Comparison of ENCODE assay signal across 2 cellular contexts in the genomic region with DNA sequence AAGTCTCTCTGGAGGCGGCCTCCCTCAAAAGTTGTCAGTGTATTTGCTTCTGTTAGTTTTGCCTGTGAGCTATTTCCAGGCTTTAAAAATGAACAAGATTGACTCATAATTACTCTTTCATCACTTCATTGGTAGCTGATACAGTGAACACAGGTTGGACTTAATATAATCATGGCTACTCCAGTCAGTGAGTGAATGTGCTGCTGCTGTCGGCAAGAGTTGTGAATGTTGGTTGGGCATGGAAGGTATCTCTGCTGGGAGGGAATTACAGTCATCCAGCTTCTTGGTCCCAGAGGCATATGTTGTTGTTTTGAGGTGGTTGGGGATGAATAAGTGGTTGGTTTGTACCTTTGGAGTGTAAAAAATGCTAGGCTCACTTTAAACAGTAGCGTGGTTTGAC.
TF ChIP-seq lines count a peak whose summit lies in the region.

No MANE protein-coding gene starts in this region.

TF ChIP-seq in GM12891, 5 proteins besides CTCF, POLR2A, EP300 and RAD21:
- TF ChIP-seq POLR2AphosphoS5 (IDR thresholded peaks at IDR 0.05; ENCODE audit: low read depth, low read length), result no peak
- no peak for TF ChIP-seq SPI1 (IDR thresholded peaks at IDR 0.05; ENCODE audit: low read depth, low read length)
- no peak for TF ChIP-seq POU2F2 (IDR thresholded peaks at IDR 0.05; ENCODE audit: low read depth, low read length)
- TF ChIP-seq PAX5 (IDR thresholded peaks at IDR 0.05; ENCODE audit: insufficient read depth, low read length, severe bottlenecking), result no peak
- TF ChIP-seq TAF1 (IDR thresholded peaks at IDR 0.05; ENCODE audit: low read depth, low read length), result no peak
TF ChIP-seq in GM12891: peak in this region for 0.

TF ChIP-seq in IMR-90, 13 proteins besides CTCF, POLR2A, EP300 and RAD21:
- TF ChIP-seq MXI1 (IDR thresholded peaks at IDR 0.05; ENCODE audit: borderline replicate concordance, low read depth, low read length), result no peak
- no peak for TF ChIP-seq SMC3 (IDR thresholded peaks at IDR 0.05; ENCODE audit: low read depth, low read length)
- no peak for TF ChIP-seq NFE2L2 (IDR thresholded peaks at IDR 0.05; ENCODE audit: low read depth, low read length)
- TF ChIP-seq CEBPB (IDR thresholded peaks at IDR 0.05; ENCODE audit: low read depth, low read length), result no peak
- TF ChIP-seq, protein P1, sequence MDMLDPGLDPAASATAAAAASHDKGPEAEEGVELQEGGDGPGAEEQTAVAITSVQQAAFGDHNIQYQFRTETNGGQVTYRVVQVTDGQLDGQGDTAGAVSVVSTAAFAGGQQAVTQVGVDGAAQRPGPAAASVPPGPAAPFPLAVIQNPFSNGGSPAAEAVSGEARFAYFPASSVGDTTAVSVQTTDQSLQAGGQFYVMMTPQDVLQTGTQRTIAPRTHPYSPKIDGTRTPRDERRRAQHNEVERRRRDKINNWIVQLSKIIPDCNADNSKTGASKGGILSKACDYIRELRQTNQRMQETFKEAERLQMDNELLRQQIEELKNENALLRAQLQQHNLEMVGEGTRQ (IDR thresholded peaks at IDR 0.05; ENCODE audit: low read depth, low read length), result no peak
- TF ChIP-seq MAFK (IDR thresholded peaks at IDR 0.05; ENCODE audit: low read depth, low read length), result no peak
- no peak for TF ChIP-seq RFX5 (IDR thresholded peaks at IDR 0.05; ENCODE audit: low read depth, low read length)
- TF ChIP-seq CHD1 (IDR thresholded peaks at IDR 0.05; ENCODE audit: low read depth, low read length), result no peak
- TF ChIP-seq, protein P2, sequence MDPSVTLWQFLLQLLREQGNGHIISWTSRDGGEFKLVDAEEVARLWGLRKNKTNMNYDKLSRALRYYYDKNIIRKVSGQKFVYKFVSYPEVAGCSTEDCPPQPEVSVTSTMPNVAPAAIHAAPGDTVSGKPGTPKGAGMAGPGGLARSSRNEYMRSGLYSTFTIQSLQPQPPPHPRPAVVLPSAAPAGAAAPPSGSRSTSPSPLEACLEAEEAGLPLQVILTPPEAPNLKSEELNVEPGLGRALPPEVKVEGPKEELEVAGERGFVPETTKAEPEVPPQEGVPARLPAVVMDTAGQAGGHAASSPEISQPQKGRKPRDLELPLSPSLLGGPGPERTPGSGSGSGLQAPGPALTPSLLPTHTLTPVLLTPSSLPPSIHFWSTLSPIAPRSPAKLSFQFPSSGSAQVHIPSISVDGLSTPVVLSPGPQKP (IDR thresholded peaks at IDR 0.05; ENCODE audit: borderline replicate concordance, low read depth, low read length), result no peak
- TF ChIP-seq BHLHE40 (IDR thresholded peaks at IDR 0.05; ENCODE audit: low read depth, low read length), result no peak
- TF ChIP-seq MAZ (IDR thresholded peaks at IDR 0.05; ENCODE audit: borderline replicate concordance, low read depth, low read length), result no peak
- no peak for TF ChIP-seq RCOR1 (IDR thresholded peaks at IDR 0.05; ENCODE audit: insufficient replicate concordance, low read length)
- TF ChIP-seq FOS (IDR thresholded peaks at IDR 0.05; ENCODE audit: low read depth, low read length), result no peak
